Comparison of ENCODE assay signal across 8 cellular contexts in the genomic region with DNA sequence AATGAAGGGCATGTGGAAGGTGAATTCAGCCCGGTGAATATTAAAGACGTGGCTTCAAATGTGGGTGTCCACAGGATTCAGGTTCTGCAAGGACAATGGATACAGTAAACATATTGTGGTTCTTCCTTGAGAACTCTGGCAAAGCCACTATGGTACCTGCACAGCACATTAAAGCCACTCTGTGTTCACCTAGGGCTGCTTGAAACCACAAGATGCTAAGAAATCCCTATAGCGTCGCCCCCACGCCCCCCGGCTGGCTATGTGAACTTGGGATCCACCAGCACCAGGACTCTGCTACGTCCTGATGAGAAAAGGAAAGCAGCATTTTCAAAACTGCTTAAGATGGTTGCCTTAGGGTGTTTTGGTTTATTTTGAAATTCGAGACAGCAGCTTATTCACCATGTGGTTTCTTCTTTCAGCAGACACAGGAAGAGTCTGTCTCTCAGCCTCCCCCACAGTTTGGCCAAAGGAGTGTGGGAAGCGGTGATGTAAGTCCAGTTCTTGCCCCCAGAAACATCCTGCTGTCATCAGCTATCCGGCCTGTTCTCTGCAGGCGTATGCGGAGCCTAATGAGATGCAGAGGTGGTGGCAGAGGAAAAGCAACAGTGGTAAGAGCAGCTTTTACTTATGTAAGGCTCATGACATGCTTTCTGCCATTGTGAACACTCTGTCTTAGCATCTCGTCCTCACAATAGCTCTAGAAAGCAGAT.
DNase-seq lines count a peak whose midpoint lies in the region; ATAC-seq and TF ChIP-seq lines count a peak whose summit lies in the region.

No MANE protein-coding gene starts in this region.

- peak overlapping the region; percentile 84 for H3K27ac Mint-ChIP-seq in stimulated activated effector memory CD8-positive, alpha-beta T cell treated with anti-CD3 and anti-CD28 coated beads, Interleukin-12 subunit alpha, Interleukin-12 subunit beta, amount 100 ng/mL, for 72 hours

- TF ChIP-seq CTCF in mucosa of descending colon (IDR thresholded peaks at IDR 0.05) = no peak

- H3K4me1 Mint-ChIP-seq in stimulated activated effector memory CD8-positive, alpha-beta T cell treated with anti-CD3 and anti-CD28 coated beads, Interleukin-12 subunit alpha, Interleukin-12 subunit beta, amount 100 ng/mL, for 72 hours = peaks cover 67% of the 10 kb centered on the region

- H2AFZ ChIP-seq in Karpas-422 (ENCODE audit: low read length) = no peak overlapping the region

- peak; percentile 89 for DNase-seq in AG20443 (ENCODE audit: low spot score)
- DNase-seq in Karpas-422 = peak; percentile 28
- peak; percentile 55 for DNase-seq in activated CD4-positive, alpha-beta T cell treated with anti-CD3 and anti-CD28 coated beads for 48 hours
- DNase-seq in dermis blood vessel endothelial cell = peak; percentile 98
- DNase-seq in mucosa of descending colon = peak in 1 of 3 donors; percentile 64
- peak; percentile 35 to 83 for DNase-seq in stimulated activated effector memory CD8-positive, alpha-beta T cell treated with anti-CD3 and anti-CD28 coated beads, Interleukin-12 subunit alpha, Interleukin-12 subunit beta, amount 100 ng/mL, for 72 hours (ENCODE audit: low spot score in 2 of 2)
- DNase-seq in LoVo (ENCODE audit: low spot score) = no peak
- no peak for DNase-seq in H7

- H3K27ac ChIP-seq in Karpas-422 (ENCODE audit: low read length) = no peak overlapping the region

- no peaks in the 10 kb centered on the region for H3K36me3 ChIP-seq in Karpas-422 (ENCODE audit: insufficient read depth, low read length)
- no peaks in the 10 kb centered on the region for H3K36me3 ChIP-seq in mucosa of descending colon (ENCODE audit: low read depth)
- no peaks in the 10 kb centered on the region for H3K36me3 ChIP-seq in H7 (replicated peaks; ENCODE audit: control insufficient read depth, insufficient read depth, low read length)

- H3K4me2 ChIP-seq in Karpas-422 (ENCODE audit: low read depth, low read length, poor library complexity, severe bottlenecking) = no peak overlapping the region

- H4K20me1 ChIP-seq in Karpas-422 (ENCODE audit: insufficient read depth, low read depth, low read length) = no peaks in the 10 kb centered on the region

- no peak overlapping the region for H3K4me3 ChIP-seq in Karpas-422 (ENCODE audit: low read length)
- no peak overlapping the region for H3K4me3 ChIP-seq in mucosa of descending colon
- H3K4me3 ChIP-seq in H7 (ENCODE audit: insufficient read depth, low read depth, low read length) = no peak overlapping the region

- no peaks in the 10 kb centered on the region for H3K9me3 Mint-ChIP-seq in stimulated activated effector memory CD8-positive, alpha-beta T cell treated with anti-CD3 and anti-CD28 coated beads, Interleukin-12 subunit alpha, Interleukin-12 subunit beta, amount 100 ng/mL, for 72 hours

- no peak overlapping the region for H3K9ac ChIP-seq in Karpas-422 (ENCODE audit: low read length)

- no peaks in the 10 kb centered on the region for H3K9me2 ChIP-seq in Karpas-422 (replicated peaks; ENCODE audit: insufficient read depth, low read length)

- peaks cover 47% of the 10 kb centered on the region for H3K36me3 Mint-ChIP-seq in stimulated activated effector memory CD8-positive, alpha-beta T cell treated with anti-CD3 and anti-CD28 coated beads, Interleukin-12 subunit alpha, Interleukin-12 subunit beta, amount 100 ng/mL, for 72 hours

- H3K4me1 ChIP-seq in Karpas-422 (ENCODE audit: low read length) = peaks cover 14% of the 10 kb centered on the region
- peaks cover 24% of the 10 kb centered on the region for H3K4me1 ChIP-seq in mucosa of descending colon (ENCODE audit: low read depth)

- H3K9me3 ChIP-seq in Karpas-422 (ENCODE audit: low read length) (no peaks in the 10 kb centered on the region), mucosa of descending colon (no peaks in the 10 kb centered on the region)

- intact Hi-C loops in mucosa of descending colon (cut with DNase I, micrococcal nuclease) = no loop called here

- peak overlapping the region; percentile 59 for H3K4me3 Mint-ChIP-seq in stimulated activated effector memory CD8-positive, alpha-beta T cell treated with anti-CD3 and anti-CD28 coated beads, Interleukin-12 subunit alpha, Interleukin-12 subunit beta, amount 100 ng/mL, for 72 hours

- H3K79me2 ChIP-seq in Karpas-422 (ENCODE audit: low read length) = no peaks in the 10 kb centered on the region

- peak; percentile 60 for ATAC-seq in mucosa of descending colon
- ATAC-seq in stimulated activated effector memory CD8-positive, alpha-beta T cell treated with anti-CD3 and anti-CD28 coated beads, Interleukin-12 subunit alpha, Interleukin-12 subunit beta, amount 100 ng/mL, for 72 hours = peak; percentile 88

- H3K27me3 ChIP-seq in Karpas-422 (ENCODE audit: low read length) (no peaks in the 10 kb centered on the region), H7 (ENCODE audit: control insufficient read depth, insufficient read depth, low read length) (no peaks in the 10 kb centered on the region)

Comparison
In these comparisons a context has a peak if more than half of its experiments do, and no peak if none do; other contexts are left out.
1. DNase-seq: peak in AG20443 (single experiment), Karpas-422 (single experiment), activated CD4-positive, alpha-beta T cell treated with anti-CD3 and anti-CD28 coated beads for 48 hours (single experiment), dermis blood vessel endothelial cell (single experiment) and stimulated activated effector memory CD8-positive, alpha-beta T cell treated with anti-CD3 and anti-CD28 coated beads, Interleukin-12 subunit alpha, Interleukin-12 subunit beta, amount 100 ng/mL, for 72 hours (2 of 2); none in LoVo (single experiment) and H7 (single experiment).